In the genomic region with DNA sequence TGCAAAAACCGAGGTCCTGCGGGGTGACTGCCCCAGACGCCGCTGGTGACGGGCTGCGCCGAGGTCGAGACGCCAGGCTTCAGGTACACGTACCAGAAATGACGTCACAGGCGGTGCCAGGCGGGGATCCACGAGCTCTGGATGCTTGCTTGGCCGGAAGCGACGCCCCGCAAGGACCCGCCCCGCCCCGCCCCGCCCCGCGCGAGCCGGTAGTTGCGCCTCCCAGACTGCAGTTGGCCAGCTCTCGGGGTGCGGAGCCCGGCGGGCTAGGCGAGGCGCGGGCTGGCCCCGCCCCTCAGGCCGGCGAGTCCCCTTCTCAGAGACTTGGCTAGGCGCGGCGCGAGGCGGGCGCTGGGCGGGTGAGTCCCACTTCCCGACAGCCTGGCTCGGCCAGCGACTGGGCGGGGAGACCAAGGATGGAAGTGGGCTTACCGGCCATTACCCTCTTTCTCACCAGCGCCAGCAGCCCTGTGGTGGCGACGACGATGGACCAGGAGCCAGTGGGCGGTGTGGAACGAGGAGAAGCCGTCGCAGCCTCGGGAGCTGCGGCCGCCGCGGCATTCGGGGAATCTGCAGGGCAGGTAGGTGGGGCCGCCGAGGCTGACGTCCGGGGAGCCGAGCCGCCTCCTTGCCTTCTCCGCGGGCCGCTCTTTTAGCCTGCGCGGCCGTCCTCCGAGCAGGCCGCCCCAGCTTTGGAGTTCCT, we compare ENCODE assay signal across 1 cellular context.
TF ChIP-seq lines count a peak whose summit lies in the region.

FAM177A1 (plus strand) TSS at position 225 of the 703 bp plus-strand sequence; CDS start at position 417, 192 bp downstream.

TF ChIP-seq in K562, 482 proteins besides CTCF, POLR2A, EP300 and RAD21 (continued from another document and continues in another):
- TF ChIP-seq ZBTB11 (CRISPR knock-in tag; IDR thresholded peaks at IDR 0.05): peak in 1 of 3 experiments; percentile 58; a peak in 2 of 6 replicates
- TF ChIP-seq POLR2H (tag; IDR thresholded peaks at IDR 0.05; ENCODE audit: low read depth): peak; percentile 65; the same call in 1 of the 2 replicates
- TF ChIP-seq CREB1 (IDR thresholded peaks at IDR 0.05): peak; percentile 86
- peak; percentile 90 for TF ChIP-seq CREB1 (CRISPR knock-in tag; IDR thresholded peaks at IDR 0.05)
- no peak for TF ChIP-seq TEAD4 (IDR thresholded peaks at IDR 0.05; ENCODE audit: low read length)
- TF ChIP-seq TEAD4 (CRISPR knock-in tag; IDR thresholded peaks at IDR 0.05; ENCODE audit: borderline replicate concordance): no peak
- TF ChIP-seq NRF1 (conservative IDR thresholded peaks at IDR 0.05 in 1 of 2, IDR thresholded peaks at IDR 0.05 in 1 of 2): peak; percentile 69 to 75
- peak; percentile 69 for TF ChIP-seq ELF1 (tag; IDR thresholded peaks at IDR 0.05)
- peak; percentile 83 for TF ChIP-seq HMGN3 (IDR thresholded peaks at IDR 0.05; ENCODE audit: borderline replicate concordance, extremely low read depth, insufficient read length, low read depth, low read length)
- TF ChIP-seq KHSRP (IDR thresholded peaks at IDR 0.05): peak; percentile 58; the same call in 1 of the 2 replicates
- peak; percentile 42; the same call in 1 of the 2 replicates for TF ChIP-seq JUN (IDR thresholded peaks at IDR 0.05; ENCODE audit: borderline replicate concordance, low read depth, low read length)
- TF ChIP-seq JUN (CRISPR knock-in tag; IDR thresholded peaks at IDR 0.05; ENCODE audit: borderline replicate concordance): no peak
- TF ChIP-seq GMEB1 (CRISPR knock-in tag; IDR thresholded peaks at IDR 0.05): peak; percentile 58
- no peak for TF ChIP-seq E2F8 (IDR thresholded peaks at IDR 0.05; ENCODE audit: low read depth, partially characterized antibody)
- TF ChIP-seq ZNF280A (IDR thresholded peaks at IDR 0.05; ENCODE audit: low read depth, partially characterized antibody): no peak
- TF ChIP-seq ETV1 (tag; conservative IDR thresholded peaks at IDR 0.05; ENCODE audit: low read depth): 0 out of 2 replicates have a peak, but pooled peaks have one; percentile 13
- peak; percentile 46; the same call in 1 of the 2 replicates for TF ChIP-seq JUNB (CRISPR knock-in tag; conservative IDR thresholded peaks at IDR 0.05)
- peak; percentile 97 for TF ChIP-seq ZBTB17 (CRISPR knock-in tag; IDR thresholded peaks at IDR 0.05)
- peak; percentile 26; the same call in 1 of the 2 replicates for TF ChIP-seq NFIC (IDR thresholded peaks at IDR 0.05)
- TF ChIP-seq ZFX (CRISPR knock-in tag; IDR thresholded peaks at IDR 0.05): peak; percentile 84
- peak; percentile 52 for TF ChIP-seq TBP (optimal IDR thresholded peaks at IDR 0.05; ENCODE audit: low read depth, low read length)
- TF ChIP-seq HEY1 (CRISPR knock-in tag; IDR thresholded peaks at IDR 0.05; ENCODE audit: borderline replicate concordance): no peak
- TF ChIP-seq SAP30 (IDR thresholded peaks at IDR 0.05; ENCODE audit: borderline replicate concordance, insufficient read depth, low read depth, low read length, poor library complexity, severe bottlenecking): peak; percentile 42
- no peak for TF ChIP-seq TCF7L2 (IDR thresholded peaks at IDR 0.05; ENCODE audit: low read depth, low read length)
- TF ChIP-seq, protein P1, sequence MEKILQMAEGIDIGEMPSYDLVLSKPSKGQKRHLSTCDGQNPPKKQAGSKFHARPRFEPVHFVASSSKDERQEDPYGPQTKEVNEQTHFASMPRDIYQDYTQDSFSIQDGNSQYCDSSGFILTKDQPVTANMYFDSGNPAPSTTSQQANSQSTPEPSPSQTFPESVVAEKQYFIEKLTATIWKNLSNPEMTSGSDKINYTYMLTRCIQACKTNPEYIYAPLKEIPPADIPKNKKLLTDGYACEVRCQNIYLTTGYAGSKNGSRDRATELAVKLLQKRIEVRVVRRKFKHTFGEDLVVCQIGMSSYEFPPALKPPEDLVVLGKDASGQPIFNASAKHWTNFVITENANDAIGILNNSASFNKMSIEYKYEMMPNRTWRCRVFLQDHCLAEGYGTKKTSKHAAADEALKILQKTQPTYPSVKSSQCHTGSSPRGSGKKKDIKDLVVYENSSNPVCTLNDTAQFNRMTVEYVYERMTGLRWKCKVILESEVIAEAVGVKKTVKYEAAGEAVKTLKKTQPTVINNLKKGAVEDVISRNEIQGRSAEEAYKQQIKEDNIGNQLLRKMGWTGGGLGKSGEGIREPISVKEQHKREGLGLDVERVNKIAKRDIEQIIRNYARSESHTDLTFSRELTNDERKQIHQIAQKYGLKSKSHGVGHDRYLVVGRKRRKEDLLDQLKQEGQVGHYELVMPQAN (IDR thresholded peaks at IDR 0.05; ENCODE audit: borderline replicate concordance): peak; percentile 21; the same call in 1 of the 2 replicates
- TF ChIP-seq, protein P2, sequence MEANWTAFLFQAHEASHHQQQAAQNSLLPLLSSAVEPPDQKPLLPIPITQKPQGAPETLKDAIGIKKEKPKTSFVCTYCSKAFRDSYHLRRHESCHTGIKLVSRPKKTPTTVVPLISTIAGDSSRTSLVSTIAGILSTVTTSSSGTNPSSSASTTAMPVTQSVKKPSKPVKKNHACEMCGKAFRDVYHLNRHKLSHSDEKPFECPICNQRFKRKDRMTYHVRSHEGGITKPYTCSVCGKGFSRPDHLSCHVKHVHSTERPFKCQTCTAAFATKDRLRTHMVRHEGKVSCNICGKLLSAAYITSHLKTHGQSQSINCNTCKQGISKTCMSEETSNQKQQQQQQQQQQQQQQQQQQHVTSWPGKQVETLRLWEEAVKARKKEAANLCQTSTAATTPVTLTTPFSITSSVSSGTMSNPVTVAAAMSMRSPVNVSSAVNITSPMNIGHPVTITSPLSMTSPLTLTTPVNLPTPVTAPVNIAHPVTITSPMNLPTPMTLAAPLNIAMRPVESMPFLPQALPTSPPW (CRISPR knock-in tag; IDR thresholded peaks at IDR 0.05): peak; percentile 82
- peak; percentile 89 for TF ChIP-seq GABPA (tag; conservative IDR thresholded peaks at IDR 0.05; ENCODE audit: low read depth)
- TF ChIP-seq, protein P3, sequence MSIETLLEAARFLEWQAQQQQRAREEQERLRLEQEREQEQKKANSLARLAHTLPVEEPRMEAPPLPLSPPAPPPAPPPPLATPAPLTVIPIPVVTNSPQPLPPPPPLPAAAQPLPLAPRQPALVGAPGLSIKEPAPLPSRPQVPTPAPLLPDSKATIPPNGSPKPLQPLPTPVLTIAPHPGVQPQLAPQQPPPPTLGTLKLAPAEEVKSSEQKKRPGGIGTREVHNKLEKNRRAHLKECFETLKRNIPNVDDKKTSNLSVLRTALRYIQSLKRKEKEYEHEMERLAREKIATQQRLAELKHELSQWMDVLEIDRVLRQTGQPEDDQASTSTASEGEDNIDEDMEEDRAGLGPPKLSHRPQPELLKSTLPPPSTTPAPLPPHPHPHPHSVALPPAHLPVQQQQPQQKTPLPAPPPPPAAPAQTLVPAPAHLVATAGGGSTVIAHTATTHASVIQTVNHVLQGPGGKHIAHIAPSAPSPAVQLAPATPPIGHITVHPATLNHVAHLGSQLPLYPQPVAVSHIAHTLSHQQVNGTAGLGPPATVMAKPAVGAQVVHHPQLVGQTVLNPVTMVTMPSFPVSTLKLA (conservative IDR thresholded peaks at IDR 0.05): peak; percentile 58 to 76; a peak in 2 of 4 replicates
- peak; percentile 66 for TF ChIP-seq L3MBTL2 (IDR thresholded peaks at IDR 0.05)
- TF ChIP-seq CXXC5 (CRISPR knock-in tag; IDR thresholded peaks at IDR 0.05): peak; percentile 85
- peak; percentile 93 for TF ChIP-seq POLR2G (IDR thresholded peaks at IDR 0.05; ENCODE audit: low read depth, low read length)
- TF ChIP-seq E2F5 (CRISPR knock-in tag; IDR thresholded peaks at IDR 0.05): peak; percentile 64; the same call in 1 of the 2 replicates
- peak in 1 of 2 experiments; percentile 20 for TF ChIP-seq E2F6 (IDR thresholded peaks at IDR 0.05; ENCODE audit: borderline replicate concordance in 1 of 2, extremely low read depth in 1 of 2, insufficient read depth in 1 of 2, insufficient read length in 1 of 2, low read depth in 1 of 2, low read length in 1 of 2, poor library complexity in 1 of 2, severe bottlenecking in 1 of 2)
- peak; percentile 87; the same call in 1 of the 2 replicates for TF ChIP-seq PHF8 (IDR thresholded peaks at IDR 0.05; ENCODE audit: borderline replicate concordance, low read length)
- TF ChIP-seq, protein P4, sequence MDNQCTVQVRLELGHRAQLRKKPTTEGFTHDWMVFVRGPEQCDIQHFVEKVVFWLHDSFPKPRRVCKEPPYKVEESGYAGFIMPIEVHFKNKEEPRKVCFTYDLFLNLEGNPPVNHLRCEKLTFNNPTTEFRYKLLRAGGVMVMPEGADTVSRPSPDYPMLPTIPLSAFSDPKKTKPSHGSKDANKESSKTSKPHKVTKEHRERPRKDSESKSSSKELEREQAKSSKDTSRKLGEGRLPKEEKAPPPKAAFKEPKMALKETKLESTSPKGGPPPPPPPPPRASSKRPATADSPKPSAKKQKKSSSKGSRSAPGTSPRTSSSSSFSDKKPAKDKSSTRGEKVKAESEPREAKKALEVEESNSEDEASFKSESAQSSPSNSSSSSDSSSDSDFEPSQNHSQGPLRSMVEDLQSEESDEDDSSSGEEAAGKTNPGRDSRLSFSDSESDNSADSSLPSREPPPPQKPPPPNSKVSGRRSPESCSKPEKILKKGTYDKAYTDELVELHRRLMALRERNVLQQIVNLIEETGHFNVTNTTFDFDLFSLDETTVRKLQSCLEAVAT (IDR thresholded peaks at IDR 0.05): peak in 1 of 2 experiments; percentile 80; a peak in 1 of 4 replicates
